Comparison of ENCODE assay signal across 15 cellular contexts in genomic region chr12:11752403-11753150, GRCh38.
DNase-seq lines count a peak whose midpoint lies in the region; ATAC-seq and TF ChIP-seq lines count a peak whose summit lies in the region.
"Had no signal": no experiment of that assay in that cellular context is flagged by ENCODE, and none has a peak within 500 bp of the region (broad histone marks: within the 10 kb centered on the region; RNA-seq: fewer than 3 reads in every experiment).

No MANE protein-coding gene starts in this region.

- no peaks in the 10 kb centered on the region for H3K27me3 Mint-ChIP-seq in activated CD4-positive, alpha-beta T cell treated with anti-CD3 and anti-CD28 coated beads, Interleukin-2, amount 10 ng/mL, durations not matched to agents 24 days and 14 days
- no peaks in the 10 kb centered on the region for H3K27me3 Mint-ChIP-seq in activated CD4-positive, alpha-beta T cell treated with anti-CD3 and anti-CD28 coated beads for 36 hours

- CTCF ChIA-PET in activated CD4-positive, alpha-beta T cell treated with anti-CD3 and anti-CD28 coated beads for 36 hours (lab: Charles Lee), result interaction anchor here (0.7 to 0.9 kb wide), 4 partner anchors 8 to 825 kb away, joined by 3 read pairs; no protein-coding TSS in a partner anchor

- TF ChIP-seq POLR2A in Peyer's patch (IDR thresholded peaks at IDR 0.05) (no peak), gastroesophageal sphincter (IDR thresholded peaks at IDR 0.05) (no peak), lower leg skin (IDR thresholded peaks at IDR 0.05) (no peak)

- H3K4me3 ChIP-seq in Peyer's patch (no peak overlapping the region), gastroesophageal sphincter (no peak overlapping the region), thymus (ENCODE audit: low read length) (no peak overlapping the region), lower leg skin (ENCODE audit: low read depth, poor library complexity, severe bottlenecking) (no peak overlapping the region)
- H3K4me3 ChIP-seq: thyroid gland had no signal

- no peak for DNase-seq in activated CD4-positive, alpha-beta T cell treated with anti-CD3 and anti-CD28 coated beads, Interleukin-2, amount 10 ng/mL, durations not matched to agents 24 days and 14 days
- DNase-seq in activated CD4-positive, alpha-beta T cell treated with anti-CD3 and anti-CD28 coated beads for 36 hours, result no peak
- DNase-seq in Peyer's patch, result no peak
- no peak for DNase-seq in lower leg skin (ENCODE audit: low spot score in 2 of 2)
- DNase-seq: 8988T; activated CD8-positive, alpha-beta memory T cell treated with anti-CD3 and anti-CD28 coated beads, Interleukin-2, amount 50 U/mL, for 48 hours; amniotic stem cell; effector CD8-positive, alpha-beta T cell; natural killer cell; NCI-H2171 treated with DMSO at 0.1 percent for 48 hours; thyroid gland had no signal

- no peak for TF ChIP-seq CTCF in Peyer's patch (IDR thresholded peaks at IDR 0.05)
- no peak for TF ChIP-seq CTCF in gastroesophageal sphincter (IDR thresholded peaks at IDR 0.05)
- no peak for TF ChIP-seq CTCF in lower leg skin (IDR thresholded peaks at IDR 0.05)

- peaks cover 60% of the 10 kb centered on the region for H3K36me3 Mint-ChIP-seq in activated CD4-positive, alpha-beta T cell treated with anti-CD3 and anti-CD28 coated beads, Interleukin-2, amount 10 ng/mL, durations not matched to agents 24 days and 14 days (ENCODE audit: low read depth)
- peaks cover 51% of the 10 kb centered on the region for H3K36me3 Mint-ChIP-seq in activated CD4-positive, alpha-beta T cell treated with anti-CD3 and anti-CD28 coated beads for 36 hours (ENCODE audit: low read depth)

- no peak for ATAC-seq in activated CD4-positive, alpha-beta T cell treated with anti-CD3 and anti-CD28 coated beads for 36 hours
- ATAC-seq in gastroesophageal sphincter (no peak), HG02852 (IDR thresholded peaks at IDR 0.05; ENCODE audit: unreplicated experiment) (no peak), GM19324 (IDR thresholded peaks at IDR 0.05; ENCODE audit: low FRiP score, unreplicated experiment) (no peak)
- ATAC-seq: natural killer cell had no signal

- H3K36me3 ChIP-seq in Peyer's patch (peaks cover 0 to 12% (median 0%) of the 10 kb centered on the region in 3 donors), gastroesophageal sphincter (no peaks in the 10 kb centered on the region), thymus (ENCODE audit: control insufficient read depth, insufficient read depth) (peaks cover 8% of the 10 kb centered on the region)

- TF ChIP-seq EP300 in gastroesophageal sphincter (IDR thresholded peaks at IDR 0.05), result no peak

- no peaks in the 10 kb centered on the region for H3K27me3 ChIP-seq in Peyer's patch
- H3K27me3 ChIP-seq in gastroesophageal sphincter, result no peaks in the 10 kb centered on the region
- no peaks in the 10 kb centered on the region for H3K27me3 ChIP-seq in thymus (ENCODE audit: control insufficient read depth, insufficient read depth)
- H3K27me3 ChIP-seq: thyroid gland had no signal

- H3K27ac Mint-ChIP-seq in activated CD4-positive, alpha-beta T cell treated with anti-CD3 and anti-CD28 coated beads, Interleukin-2, amount 10 ng/mL, durations not matched to agents 24 days and 14 days, result peak overlapping the region; percentile 35
- no peak overlapping the region for H3K27ac Mint-ChIP-seq in activated CD4-positive, alpha-beta T cell treated with anti-CD3 and anti-CD28 coated beads for 36 hours

- H3K27ac ChIP-seq in Peyer's patch (peak overlapping the region; percentile 9 to 84 (median 32)), gastroesophageal sphincter (peak overlapping the region; percentile 85 to 100 (median 94)), thymus (ENCODE audit: low read depth) (peak overlapping the region; percentile 57)

- POLR2A ChIA-PET in activated CD4-positive, alpha-beta T cell treated with anti-CD3 and anti-CD28 coated beads for 36 hours (lab: Charles Lee), result no interaction called here

- no peak overlapping the region for H3K4me3 Mint-ChIP-seq in activated CD4-positive, alpha-beta T cell treated with anti-CD3 and anti-CD28 coated beads, Interleukin-2, amount 10 ng/mL, durations not matched to agents 24 days and 14 days
- no peak overlapping the region for H3K4me3 Mint-ChIP-seq in activated CD4-positive, alpha-beta T cell treated with anti-CD3 and anti-CD28 coated beads for 36 hours
- H3K4me3 Mint-ChIP-seq: natural killer cell had no signal

- 33 to 60% methylated on average over 7 to 10 of the region's 21 CpGs for WGBS in gastroesophageal sphincter (ENCODE audit: low coverage in 1 of 2), 2 donors
- WGBS in thymus, result 76% methylated on average over 21 of the region's 21 CpGs
- WGBS in lower leg skin, 2 donors, result 85 to 89% methylated on average over 21 of the region's 21 CpGs

- H3K9me3 ChIP-seq in Peyer's patch, result no peaks in the 10 kb centered on the region
- no peaks in the 10 kb centered on the region for H3K9me3 ChIP-seq in gastroesophageal sphincter
- H3K9me3 ChIP-seq in thymus (ENCODE audit: control insufficient read depth), result no peaks in the 10 kb centered on the region
- H3K9me3 ChIP-seq: thyroid gland had no signal

- no peaks in the 10 kb centered on the region for H3K9me3 Mint-ChIP-seq in activated CD4-positive, alpha-beta T cell treated with anti-CD3 and anti-CD28 coated beads, Interleukin-2, amount 10 ng/mL, durations not matched to agents 24 days and 14 days
- H3K9me3 Mint-ChIP-seq in activated CD4-positive, alpha-beta T cell treated with anti-CD3 and anti-CD28 coated beads for 36 hours (ENCODE audit: low read depth), result no peaks in the 10 kb centered on the region
- H3K9me3 Mint-ChIP-seq: natural killer cell had no signal

- intact Hi-C loops in activated CD4-positive, alpha-beta T cell treated with anti-CD3 and anti-CD28 coated beads, Interleukin-2, amount 10 ng/mL, durations not matched to agents 24 days and 14 days (cut with micrococcal nuclease), result no loop called here
- intact Hi-C loops in activated CD4-positive, alpha-beta T cell treated with anti-CD3 and anti-CD28 coated beads for 36 hours (cut with DNase I, micrococcal nuclease), result no loop called here
- intact Hi-C loops in lower leg skin (cut with DNase I; ENCODE audit: low total_unique reads), result no loop called here

- peaks cover 39% of the 10 kb centered on the region for H3K4me1 Mint-ChIP-seq in activated CD4-positive, alpha-beta T cell treated with anti-CD3 and anti-CD28 coated beads, Interleukin-2, amount 10 ng/mL, durations not matched to agents 24 days and 14 days
- peaks cover 13% of the 10 kb centered on the region for H3K4me1 Mint-ChIP-seq in activated CD4-positive, alpha-beta T cell treated with anti-CD3 and anti-CD28 coated beads for 36 hours

- H3K4me1 ChIP-seq in Peyer's patch (peaks cover 0 to 37% (median 4%) of the 10 kb centered on the region in 4 donors), gastroesophageal sphincter (peaks cover 18 to 88% (median 20%) of the 10 kb centered on the region in 3 donors), thymus (ENCODE audit: control insufficient read depth, insufficient read depth, low read length) (peaks cover 44% of the 10 kb centered on the region)

Comparison
In these comparisons a context has a peak if more than half of its experiments do, and no peak if none do; other contexts are left out.
1. H3K27ac ChIP-seq: peak in every context shown above with its lines; median percentile 94 in gastroesophageal sphincter; 57 in thymus; 32 in Peyer's patch.